10 cellular contexts compared by ENCODE assay signal in the genomic region with DNA sequence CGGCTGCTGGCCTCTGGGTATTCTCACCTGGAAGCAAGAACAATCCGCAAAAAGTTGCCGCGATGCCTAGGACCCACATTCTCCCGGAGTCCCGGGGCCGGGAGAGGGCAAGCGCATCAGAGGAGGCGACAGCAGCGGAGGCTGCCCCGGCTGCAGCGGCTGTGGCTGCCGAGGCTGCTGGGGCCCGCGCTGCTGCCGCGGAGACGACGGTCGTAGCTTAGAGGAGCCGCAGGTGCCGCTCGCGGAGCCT. TPM values are rescaled to one million over a fixed set of nuclear protein-coding genes. Genes with fewer than 3 reads are reported as not detected.
DNase-seq lines count a peak whose midpoint lies in the region; ATAC-seq and TF ChIP-seq lines count a peak whose summit lies in the region.
"Had no signal": no experiment of that assay in that cellular context is flagged by ENCODE, and none has a peak within 500 bp of the region (broad histone marks: within the 10 kb centered on the region; RNA-seq: fewer than 3 reads in every experiment).

No MANE protein-coding gene starts in this region.

- POLR2A ChIA-PET in AG04449 (lab: Yijun Ruan, JAX), result no interaction called here
- POLR2A ChIA-PET in naive thymus-derived CD8-positive, alpha-beta T cell (lab: Charles Lee), result no interaction called here

- intact Hi-C loops in mucosa of descending colon (cut with DNase I, micrococcal nuclease), result no loop called here
- intact Hi-C loops in activated naive CD4-positive, alpha-beta T cell treated with anti-CD3 and anti-CD28 coated beads for 36 hours (cut with micrococcal nuclease), result no loop called here

- CTCF ChIA-PET in AG04449 (lab: Yijun Ruan, JAX), result interaction anchor here (1.2 kb wide), 1 partner anchor 1174 kb away, joined by 3 read pairs; no protein-coding TSS in a partner anchor
- CTCF ChIA-PET in activated naive CD4-positive, alpha-beta T cell treated with anti-CD3 and anti-CD28 coated beads for 36 hours (lab: Charles Lee), result no interaction called here

- peak overlapping the region; percentile 59 for H3K4me3 Mint-ChIP-seq in endodermal cell
- H3K4me3 Mint-ChIP-seq in activated naive CD4-positive, alpha-beta T cell treated with anti-CD3 and anti-CD28 coated beads for 36 hours, result no peak overlapping the region
- no peak overlapping the region for H3K4me3 Mint-ChIP-seq in naive thymus-derived CD8-positive, alpha-beta T cell

- TF ChIP-seq CTCF in AG04449 (IDR thresholded peaks at IDR 0.05; ENCODE audit: insufficient read depth, low read length, missing control alignments) (no peak), MM.1S (IDR thresholded peaks at IDR 0.05; ENCODE audit: low read length) (no peak), endodermal cell (conservative IDR thresholded peaks at IDR 0.05) (no peak), mucosa of descending colon (IDR thresholded peaks at IDR 0.05) (no peak), GM20000 (IDR thresholded peaks at IDR 0.05; ENCODE audit: extremely low read depth, missing control alignments) (no peak)

- H3K9me3 ChIP-seq in MM.1S (replicated peaks; ENCODE audit: insufficient read depth, low read length) (no peaks in the 10 kb centered on the region), endodermal cell (ENCODE audit: control insufficient read depth, low read length) (no peaks in the 10 kb centered on the region), mucosa of descending colon (no peaks in the 10 kb centered on the region)

- H3K9me2 ChIP-seq in MM.1S (replicated peaks; ENCODE audit: insufficient read depth, low read length), result no peaks in the 10 kb centered on the region

- DNase-seq in AG04449 (ENCODE audit: low read depth, low spot score) (no peak), MM.1S (no peak), endodermal cell (no peak), mucosa of descending colon (peak in 1 of 3 donors; percentile 30), NCI-H2227 treated with DMSO at 0.1 percent for 48 hours (lab: John Stamatoyannopoulos, UW) (no peak), GM20000 (ENCODE audit: low spot score) (no peak)
- DNase-seq in activated naive CD4-positive, alpha-beta T cell treated with anti-CD3 and anti-CD28 coated beads for 36 hours, result no peak
- DNase-seq in naive thymus-derived CD8-positive, alpha-beta T cell, result no peak

- peak overlapping the region; percentile 22; the same call in 1 of the 2 replicates for H3K4me2 ChIP-seq in MM.1S (ENCODE audit: low read depth, low read length)

- H3K4me1 ChIP-seq in MM.1S (ENCODE audit: low read length) (no peaks in the 10 kb centered on the region), endodermal cell (ENCODE audit: control insufficient read depth, insufficient read depth, low read length) (no peaks in the 10 kb centered on the region), mucosa of descending colon (ENCODE audit: low read depth) (peaks cover 12% of the 10 kb centered on the region)

- H3K4me1 Mint-ChIP-seq in endodermal cell, result peaks cover 8% of the 10 kb centered on the region
- H3K4me1 Mint-ChIP-seq in activated naive CD4-positive, alpha-beta T cell treated with anti-CD3 and anti-CD28 coated beads for 36 hours (ENCODE audit: low read depth), result peaks cover 4% of the 10 kb centered on the region
- H3K4me1 Mint-ChIP-seq in naive thymus-derived CD8-positive, alpha-beta T cell, result peaks cover 0 to 7% (median 2%) of the 10 kb centered on the region in 4 donors

- H3K9me3 Mint-ChIP-seq in endodermal cell, result no peaks in the 10 kb centered on the region
- H3K9me3 Mint-ChIP-seq in activated naive CD4-positive, alpha-beta T cell treated with anti-CD3 and anti-CD28 coated beads for 36 hours, result no peaks in the 10 kb centered on the region
- peaks cover 0 to 6% (median 2%) of the 10 kb centered on the region in 9 donors for H3K9me3 Mint-ChIP-seq in naive thymus-derived CD8-positive, alpha-beta T cell

- H3K27me3 Mint-ChIP-seq in endodermal cell (ENCODE audit: insufficient read depth), result peaks cover 78% of the 10 kb centered on the region
- peaks cover 46% of the 10 kb centered on the region for H3K27me3 Mint-ChIP-seq in activated naive CD4-positive, alpha-beta T cell treated with anti-CD3 and anti-CD28 coated beads for 36 hours (ENCODE audit: low read depth)
- H3K27me3 Mint-ChIP-seq in naive thymus-derived CD8-positive, alpha-beta T cell, result peaks cover 14 to 69% (median 34%) of the 10 kb centered on the region in 5 donors

- no peaks in the 10 kb centered on the region for H4K20me1 ChIP-seq in MM.1S (ENCODE audit: insufficient read depth, low read length)

- H3K36me3 ChIP-seq in MM.1S (replicated peaks; ENCODE audit: insufficient read depth, low read length) (no peaks in the 10 kb centered on the region), endodermal cell (ENCODE audit: control insufficient read depth, insufficient read depth, low read length) (peaks cover 9% of the 10 kb centered on the region), mucosa of descending colon (ENCODE audit: low read depth) (no peaks in the 10 kb centered on the region)

- peak; percentile 71 for ATAC-seq in mucosa of descending colon
- no peak for ATAC-seq in naive thymus-derived CD8-positive, alpha-beta T cell

- no peak overlapping the region for H2AFZ ChIP-seq in MM.1S (ENCODE audit: low read length)

- H3K27me3 ChIP-seq in MM.1S (replicated peaks; ENCODE audit: insufficient read depth, low read length) (no peaks in the 10 kb centered on the region), endodermal cell (ENCODE audit: control insufficient read depth, insufficient read depth, low read length, poor library complexity, severe bottlenecking) (peaks cover 31% of the 10 kb centered on the region)

- H3K9ac ChIP-seq in MM.1S (ENCODE audit: low read length) (no peak overlapping the region), endodermal cell (ENCODE audit: extremely low read depth, low read length, poor library complexity, severe bottlenecking) (no peak overlapping the region)

- H3F3A ChIP-seq in MM.1S (ENCODE audit: insufficient read depth, low read length), result no peaks in the 10 kb centered on the region

- H3K4me3 ChIP-seq in AG04449 (ENCODE audit: low read depth, low read length) (peak overlapping the region; percentile 66), MM.1S (ENCODE audit: low read length) (no peak overlapping the region; the same call in 1 of the 2 replicates), endodermal cell (ENCODE audit: low read length) (peak overlapping the region; percentile 89), mucosa of descending colon (no peak overlapping the region)

- 0% methylated on average over 9 to 24 of the region's 24 CpGs for WGBS in endodermal cell (ENCODE audit: insufficient coverage in 1 of 2, insufficient read length in 1 of 2), 2 experiments

- H3K27ac ChIP-seq in MM.1S (ENCODE audit: low read length), result no peak overlapping the region
- no peak overlapping the region for H3K27ac ChIP-seq in endodermal cell (ENCODE audit: low read depth, low read length)

- no peak overlapping the region for H3K27ac Mint-ChIP-seq in endodermal cell
- no peak overlapping the region for H3K27ac Mint-ChIP-seq in activated naive CD4-positive, alpha-beta T cell treated with anti-CD3 and anti-CD28 coated beads for 36 hours
- no peak overlapping the region for H3K27ac Mint-ChIP-seq in naive thymus-derived CD8-positive, alpha-beta T cell

- H3K79me2 ChIP-seq in MM.1S (ENCODE audit: low read length), result no peaks in the 10 kb centered on the region

- H3K36me3 Mint-ChIP-seq in endodermal cell (ENCODE audit: low read depth), result no peaks in the 10 kb centered on the region
- H3K36me3 Mint-ChIP-seq in activated naive CD4-positive, alpha-beta T cell treated with anti-CD3 and anti-CD28 coated beads for 36 hours (ENCODE audit: low read depth), result peaks cover 1% of the 10 kb centered on the region
- peaks cover 0 to 4% (median 0%) of the 10 kb centered on the region in 3 donors for H3K36me3 Mint-ChIP-seq in naive thymus-derived CD8-positive, alpha-beta T cell

RNA-seq across cellular contexts. Expression of gene LYPD1, which starts 0.2 kb away (rescaled TPM):
- total RNA-seq in endodermal cell (1 to 10 TPM; 2.0 to 2.4 TPM), mucosa of descending colon (1 to 10 TPM in 2 of 3 donors, not detected in 1; 1.8 to 3.2 TPM)
- 39.1 TPM for polyA plus RNA-seq in endodermal cell (2013, experiment 1 of 2)
- 41.6 TPM for polyA plus RNA-seq in endodermal cell (2013, experiment 2 of 2)
- total RNA-seq in activated naive CD4-positive, alpha-beta T cell treated with anti-CD3 and anti-CD28 coated beads for 36 hours, result not detected
- not detected for total RNA-seq in naive thymus-derived CD8-positive, alpha-beta T cell
- not detected for polyA plus RNA-seq in naive thymus-derived CD8-positive, alpha-beta T cell
- total RNA-seq: G401; T-helper 2 cell treated with Interferon-gamma antibody and Interleukin-4, amounts not matched to agents 100 ng/mL and 5 ng/mL, for 36 hours had no signal

Comparison
In these comparisons a context has a peak if more than half of its experiments do, and no peak if none do; other contexts are left out.
1. H3K4me3 ChIP-seq: peak in AG04449 (single experiment) and endodermal cell (single experiment); none in MM.1S (single experiment) and mucosa of descending colon (single experiment).